Comparison of ENCODE assay signal across 8 cellular contexts in genomic region chr10:13346280-13346819, GRCh38. TPM values are rescaled to one million over a fixed set of nuclear protein-coding genes. Genes with fewer than 3 reads are reported as not detected.
A peak's percentile ranks its signal among the peaks of the same experiment; 100 is the strongest.
DNase-seq lines count a peak whose midpoint lies in the region; ATAC-seq and TF ChIP-seq lines count a peak whose summit lies in the region.

No MANE protein-coding gene starts in this region.

- peaks cover 17% of the 10 kb centered on the region for H3K27me3 Mint-ChIP-seq in type B pancreatic cell

- H3K27me3 ChIP-seq in mammary epithelial cell (ENCODE audit: insufficient read depth, low read length) (no peaks in the 10 kb centered on the region), lung (ENCODE audit: control insufficient read depth, insufficient read depth) (no peaks in the 10 kb centered on the region)

- CTCF ChIA-PET in mammary epithelial cell (lab: Charles Lee; ENCODE audit: low non-redundant PET) = no interaction called here

- H3K4me3 ChIP-seq in Jurkat, Clone E6-1 (ENCODE audit: low read length) = peak overlapping the region; percentile 80
- H3K4me3 ChIP-seq in mammary epithelial cell (replicated peaks in 1 of 3; ENCODE audit: insufficient read depth in 1 of 3, low read depth in 2 of 3, low read length in 3 of 3) = peak overlapping the region; percentile 66 to 93 (median 69)
- no peak overlapping the region for H3K4me3 ChIP-seq in lung

- TF ChIP-seq CTCF in C4-2B (conservative IDR thresholded peaks at IDR 0.05) (no peak), mammary epithelial cell (conservative IDR thresholded peaks at IDR 0.05 in 1 of 2, IDR thresholded peaks at IDR 0.05 in 1 of 2; ENCODE audit: extremely low read depth in 1 of 2, insufficient read depth in 1 of 2, low read depth in 1 of 2, low read length in 2 of 2) (no peak), lung (IDR thresholded peaks at IDR 0.05; ENCODE audit: control extremely low read depth, extremely low read depth) (no peak), type B pancreatic cell (conservative IDR thresholded peaks at IDR 0.05) (no peak)

- DNase-seq in Jurkat, Clone E6-1 (ENCODE audit: low read depth, low spot score) = no peak
- DNase-seq in mammary epithelial cell (peak; percentile 49), lung (ENCODE audit: low spot score) (no peak), type B pancreatic cell (ENCODE audit: extremely low spot score, unreplicated experiment) (no peak), NCI-H146 treated with DMSO at 0.1 percent for 48 hours (lab: John Stamatoyannopoulos, UW; ENCODE audit: unreplicated experiment) (no peak), cortex of kidney (lab: John Stamatoyannopoulos, UW) (no peak), NCI-H2107 treated with DMSO at 0.1 percent for 48 hours (lab: John Stamatoyannopoulos, UW; ENCODE audit: unreplicated experiment) (no peak)

- H3K4me1 ChIP-seq in mammary epithelial cell (ENCODE audit: insufficient read depth, low read length) (peaks cover 18% of the 10 kb centered on the region), lung (ENCODE audit: control insufficient read depth in 2 of 2, insufficient read depth in 2 of 2, low read length in 2 of 2) (peaks cover 0 to 4% of the 10 kb centered on the region in 2 donors)

- dilution Hi-C loops in mammary epithelial cell (cut with HindIII; ENCODE audit: low sequenced_read_pairs) = no loop called here

- H3K4me2 ChIP-seq in mammary epithelial cell (ENCODE audit: insufficient read depth, low read depth, low read length) = peak overlapping the region; percentile 92

- no peak for ATAC-seq in lung (ENCODE audit: insufficient read depth, low FRiP score)

- BruUV-seq in mammary epithelial cell (replicated peaks; lab: Mats Ljungman, UMichigan) = TSS peak; percentile 36

- 1% methylated on average over 16 of the region's 17 CpGs for WGBS in mammary epithelial cell (ENCODE audit: low coverage, missing lambda C conversion rate)
- 25 to 33% methylated on average over 17 of the region's 17 CpGs for WGBS in lung, 2 donors

- in situ Hi-C loops in mammary epithelial cell (cut with MboI; ENCODE audit: low sequenced_read_pairs in 2 of 2) = no loop called here

- peak overlapping the region; percentile 93 for H3K27ac Mint-ChIP-seq in type B pancreatic cell

- H3K79me2 ChIP-seq in mammary epithelial cell (ENCODE audit: insufficient read depth, low read length) = peaks cover 58% of the 10 kb centered on the region

- H3K4me3 Mint-ChIP-seq in type B pancreatic cell = peak overlapping the region; percentile 89

- H3K9me3 ChIP-seq in mammary epithelial cell (replicated peaks; ENCODE audit: insufficient read depth, low read length) (no peaks in the 10 kb centered on the region), lung (ENCODE audit: control insufficient read depth in 2 of 2, insufficient read depth in 1 of 2, low read length in 1 of 2) (no peaks in the 10 kb centered on the region)

- intact Hi-C loops in mammary epithelial cell (cut with micrococcal nuclease) = loop anchor here (1.0 to 5.0 kb wide), 2 partner anchors 44 to 1741 kb away; partner anchors contain the start of gene ACBD7

- peak overlapping the region; percentile 68 for H2AFZ ChIP-seq in mammary epithelial cell (ENCODE audit: low read depth, low read length)

- peak overlapping the region; percentile 85 for H3K9ac ChIP-seq in mammary epithelial cell (ENCODE audit: insufficient read depth, low read length)

- no peaks in the 10 kb centered on the region for H4K20me1 ChIP-seq in mammary epithelial cell (ENCODE audit: insufficient read depth, low read length)

- no peaks in the 10 kb centered on the region for H3K9me3 Mint-ChIP-seq in type B pancreatic cell

- peaks cover 9% of the 10 kb centered on the region for H3K36me3 Mint-ChIP-seq in type B pancreatic cell

- H3K27ac ChIP-seq in C4-2B (peak overlapping the region; percentile 98; the same call in 1 of the 2 replicates), mammary epithelial cell (ENCODE audit: insufficient read depth, low read depth, low read length) (peak overlapping the region; percentile 72), lung (ENCODE audit: low read depth in 1 of 2, low read length in 1 of 2) (peak overlapping the region; percentile 56 to 99)

- H3K4me1 Mint-ChIP-seq in type B pancreatic cell (ENCODE audit: unreplicated experiment) = peaks cover 14% of the 10 kb centered on the region

- peaks cover 2% of the 10 kb centered on the region for H3K36me3 ChIP-seq in mammary epithelial cell (ENCODE audit: insufficient read depth, low read length)
- H3K36me3 ChIP-seq in lung (ENCODE audit: control insufficient read depth in 2 of 2, insufficient read depth in 2 of 2, low read length in 2 of 2) = no peaks in the 10 kb centered on the region

RNA-seq across cellular contexts. Expression of gene SEPHS1, which starts 1.7 kb away (rescaled TPM):
- polyA plus RNA-seq in Jurkat, Clone E6-1 (2012; ENCODE audit: insufficient read depth, insufficient read length) = 163 TPM
- 10 to 100 TPM; 30.2 to 34.6 TPM for total RNA-seq in mammary epithelial cell
- 55.9 TPM for polyA plus RNA-seq in mammary epithelial cell
- 143 TPM for polyA minus RNA-seq in mammary epithelial cell
- 10 to 100 TPM; 37.4 to 47.3 TPM for total RNA-seq in lung
- 10 to 100 TPM; 19.5 to 33.4 TPM for polyA plus RNA-seq in lung
- total RNA-seq in type B pancreatic cell (ENCODE audit: low replicate concordance) = 61.5 and 96.4 TPM in 2 replicates

RNA-seq across cellular contexts. Expression of gene PHYH, which starts 46.5 kb away (rescaled TPM):
- polyA plus RNA-seq in Jurkat, Clone E6-1 (2012; ENCODE audit: insufficient read depth, insufficient read length) = 15.1 TPM
- 10 to 100 TPM; 16.1 to 19.5 TPM for total RNA-seq in mammary epithelial cell
- 15.3 TPM for polyA plus RNA-seq in mammary epithelial cell
- 12.4 TPM for polyA minus RNA-seq in mammary epithelial cell
- 10 to 100 TPM; 17.4 to 28.9 TPM for total RNA-seq in lung
- 10 to 100 TPM; 14.8 to 28.1 TPM for polyA plus RNA-seq in lung
- total RNA-seq in type B pancreatic cell (ENCODE audit: low replicate concordance) = 23.3 and 27.3 TPM in 2 replicates
